In genomic region chr10:35518187-35518586, GRCh38 we compare ENCODE assay signal across 7 cellular contexts.
DNase-seq lines count a peak whose midpoint lies in the region; ATAC-seq and TF ChIP-seq lines count a peak whose summit lies in the region.
"Not testable (repeated sequence)": the region's sequence is repeated elsewhere in the genome, so short reads cannot be mapped to it uniquely, and the experiment has no call there.

No MANE protein-coding gene starts in this region.

- peaks cover 10 to 40% (median 14%) of the 10 kb centered on the region in 4 donors for H3K4me1 Mint-ChIP-seq in CD4-positive, CD25-positive, alpha-beta regulatory T cell
- peaks cover 19 to 20% of the 10 kb centered on the region in 2 experiments for H3K4me1 Mint-ChIP-seq in H9
- H3K4me1 Mint-ChIP-seq in WTC11: peaks cover 30% of the 10 kb centered on the region
- not testable (repeated sequence) for H3K4me1 Mint-ChIP-seq in MCF 10A (ENCODE audit: insufficient read depth, unreplicated experiment); endodermal cell
- peaks cover 36% of the 10 kb centered on the region for H3K4me1 Mint-ChIP-seq in memory B cell

- POLR2A ChIA-PET in WTC11 (lab: Charles Lee); MCF 10A (lab: Yijun Ruan, JAX): not testable (repeated sequence)

- H2BK15ac ChIP-seq in H9 (ENCODE audit: low read depth, low read length): not testable (repeated sequence)

- H3K27me3 Mint-ChIP-seq in CD4-positive, CD25-positive, alpha-beta regulatory T cell; H9 (ENCODE audit: low read depth); WTC11 (ENCODE audit: low read depth); MCF 10A (ENCODE audit: insufficient read depth, unreplicated experiment); endodermal cell (ENCODE audit: insufficient read depth); memory B cell: not testable (repeated sequence)

- H3K23ac ChIP-seq in H9 (ENCODE audit: insufficient read length, low read depth, low read length): not testable (repeated sequence)

- not testable (repeated sequence) for H3K14ac ChIP-seq in H9 (ENCODE audit: insufficient read depth, low read length)

- not testable (repeated sequence) for H2AK5ac ChIP-seq in H9 (ENCODE audit: insufficient read length, low read length)

- not testable (repeated sequence) for H3K79me1 ChIP-seq in H9 (ENCODE audit: insufficient read depth, low read depth, low read length, poor library complexity, severe bottlenecking)

- H3K9me3 Mint-ChIP-seq in CD4-positive, CD25-positive, alpha-beta regulatory T cell; H9; WTC11; MCF 10A (ENCODE audit: unreplicated experiment); memory B cell: not testable (repeated sequence)
- peaks cover 25% of the 10 kb centered on the region for H3K9me3 Mint-ChIP-seq in endodermal cell

- not testable (repeated sequence) for H3K27me3 ChIP-seq in CD4-positive, CD25-positive, alpha-beta regulatory T cell (ENCODE audit: control insufficient read depth, insufficient read depth, low read length); H9 (ENCODE audit: insufficient read depth, low read length); endodermal cell (ENCODE audit: control insufficient read depth, insufficient read depth, low read length, poor library complexity, severe bottlenecking); neutrophil

- not testable (repeated sequence) for H3K4me3 Mint-ChIP-seq in CD4-positive, CD25-positive, alpha-beta regulatory T cell; H9; WTC11; MCF 10A (ENCODE audit: unreplicated experiment); endodermal cell; memory B cell

- not testable (repeated sequence) for H3K4me3 ChIP-seq in CD4-positive, CD25-positive, alpha-beta regulatory T cell (ENCODE audit: low read depth, low read length); neutrophil (ENCODE audit: low read depth in 1 of 2, low read length in 1 of 2)
- H3K4me3 ChIP-seq in endodermal cell (ENCODE audit: low read length): peak overlapping the region; percentile 56

- not testable (repeated sequence) for H3K4me1 ChIP-seq in CD4-positive, CD25-positive, alpha-beta regulatory T cell (ENCODE audit: control insufficient read depth, insufficient read depth, low read length, poor library complexity, severe bottlenecking); H9 (ENCODE audit: insufficient read depth, low read length); endodermal cell (ENCODE audit: control insufficient read depth, insufficient read depth, low read length)
- H3K4me1 ChIP-seq in neutrophil (ENCODE audit: control insufficient read depth in 1 of 2, insufficient read depth in 1 of 2, low read depth in 1 of 2, low read length in 1 of 2): peaks cover 7 to 16% of the 10 kb centered on the region in 2 experiments

- not testable (repeated sequence) for H3K36me3 Mint-ChIP-seq in CD4-positive, CD25-positive, alpha-beta regulatory T cell; H9 (ENCODE audit: insufficient read depth in 1 of 3, low read depth in 3 of 3); WTC11; memory B cell
- H3K36me3 Mint-ChIP-seq in MCF 10A (ENCODE audit: insufficient read depth, unreplicated experiment) (peaks cover 11% of the 10 kb centered on the region), endodermal cell (ENCODE audit: low read depth) (peaks cover 23% of the 10 kb centered on the region)

- H4K5ac ChIP-seq in H9 (ENCODE audit: insufficient read length, low read depth, low read length): not testable (repeated sequence)

- H4K91ac ChIP-seq in H9 (ENCODE audit: insufficient read length, low read depth, low read length): not testable (repeated sequence)

- not testable (repeated sequence) for H3K9ac ChIP-seq in H9 (ENCODE audit: extremely low read depth, insufficient read length, low read length); endodermal cell (ENCODE audit: extremely low read depth, low read length, poor library complexity, severe bottlenecking)

- ATAC-seq in CD4-positive, CD25-positive, alpha-beta regulatory T cell (ENCODE audit: low read depth in 2 of 2); WTC11; memory B cell (ENCODE audit: low read depth): not testable (repeated sequence)

- DNase-seq in CD4-positive, CD25-positive, alpha-beta regulatory T cell; H9; WTC11 (ENCODE audit: low spot score); MCF 10A (ENCODE audit: unreplicated experiment); endodermal cell; memory B cell (ENCODE audit: low spot score in 2 of 2): not testable (repeated sequence)

- TF ChIP-seq CTCF in H9 (conservative IDR thresholded peaks at IDR 0.05); WTC11 (IDR thresholded peaks at IDR 0.05); MCF 10A (IDR thresholded peaks at IDR 0.05; ENCODE audit: unreplicated experiment); endodermal cell (conservative IDR thresholded peaks at IDR 0.05); neutrophil (IDR thresholded peaks at IDR 0.05): not testable (repeated sequence)

- not testable (repeated sequence) for H3K9me3 ChIP-seq in CD4-positive, CD25-positive, alpha-beta regulatory T cell (ENCODE audit: control insufficient read depth in 2 of 2, low read length in 2 of 2); H9 (ENCODE audit: control insufficient read depth, low read depth, low read length); neutrophil
- H3K9me3 ChIP-seq in endodermal cell (ENCODE audit: control insufficient read depth, low read length): peaks cover 44% of the 10 kb centered on the region

- not testable (repeated sequence) for H3K36me3 ChIP-seq in CD4-positive, CD25-positive, alpha-beta regulatory T cell (ENCODE audit: control insufficient read depth, insufficient read depth, low read length); neutrophil
- H3K36me3 ChIP-seq in endodermal cell (ENCODE audit: control insufficient read depth, insufficient read depth, low read length): peaks cover 19% of the 10 kb centered on the region

- H4K20me1 ChIP-seq in H9 (ENCODE audit: control insufficient read depth, insufficient read depth, insufficient read length): not testable (repeated sequence)

- H2AFZ ChIP-seq in H9 (ENCODE audit: low read length): not testable (repeated sequence)

- no CpG with 5 or more reads among the region's 1 CpG for WGBS in H9 (ENCODE audit: extremely low coverage, insufficient read length, low lambda C conversion rate)
- WGBS in endodermal cell (ENCODE audit: insufficient coverage in 1 of 2, insufficient read length in 1 of 2), 2 experiments: 94 to 100% methylated on average over 1 of the region's 1 CpG

- H3K23me2 ChIP-seq in H9 (ENCODE audit: insufficient read length, low read depth, low read length, poor library complexity, severe bottlenecking): not testable (repeated sequence)

- not testable (repeated sequence) for BruUV-seq in MCF 10A (replicated peaks; lab: Mats Ljungman, UMichigan)

- intact Hi-C loops in MCF 10A (cut with micrococcal nuclease): not testable (repeated sequence)

- not testable (repeated sequence) for H3K27ac ChIP-seq in CD4-positive, CD25-positive, alpha-beta regulatory T cell (ENCODE audit: insufficient read depth, low read length, poor library complexity, severe bottlenecking); H9 (ENCODE audit: insufficient read length, low read depth, low read length); endodermal cell (ENCODE audit: low read depth, low read length)
- H3K27ac ChIP-seq in neutrophil: peak overlapping the region; percentile 53

- H4K8ac ChIP-seq in H9 (replicated peaks; ENCODE audit: insufficient read length, low read depth, low read length): not testable (repeated sequence)

- not testable (repeated sequence) for H2BK120ac ChIP-seq in H9 (ENCODE audit: low read depth, low read length, poor library complexity, severe bottlenecking)

- peak overlapping the region in 2 of 3 donors; percentile 48 to 60 for H3K27ac Mint-ChIP-seq in CD4-positive, CD25-positive, alpha-beta regulatory T cell
- H3K27ac Mint-ChIP-seq in H9 (peak overlapping the region in 2 of 3 experiments; percentile 4 to 81; a peak in 1 of 7 replicates), WTC11 (peak overlapping the region; percentile 55), MCF 10A (ENCODE audit: low read depth, unreplicated experiment) (peak overlapping the region; percentile 10), endodermal cell (peak overlapping the region; percentile 58), memory B cell (peak overlapping the region; percentile 24)

- not testable (repeated sequence) for H3K56ac ChIP-seq in H9 (ENCODE audit: insufficient read length, low read depth, low read length)

- not testable (repeated sequence) for H3K4me2 ChIP-seq in H9 (ENCODE audit: insufficient read depth, insufficient read length, low read length)

- not testable (repeated sequence) for H2BK12ac ChIP-seq in H9 (ENCODE audit: insufficient read length, low read depth, low read length)

- not testable (repeated sequence) for H3K79me2 ChIP-seq in H9 (ENCODE audit: insufficient read depth, low read length)

- CTCF ChIA-PET in WTC11 (lab: Charles Lee) (interaction anchor here (0.6 to 1.2 kb wide), 3 partner anchors 280 to 392 kb away, joined by 3 read pairs; partner anchors contain the start of gene CREM), MCF 10A (lab: Yijun Ruan, JAX) (interaction anchor here (1.3 kb wide), 1 partner anchor 12 kb away, joined by 4 read pairs; no protein-coding TSS in a partner anchor)

- H2BK20ac ChIP-seq in H9 (ENCODE audit: low read depth, low read length, poor library complexity, severe bottlenecking): not testable (repeated sequence)

- not testable (repeated sequence) for H3K4ac ChIP-seq in H9 (ENCODE audit: low read depth, low read length)

- H2BK5ac ChIP-seq in H9 (ENCODE audit: insufficient read length, low read length): not testable (repeated sequence)

- not testable (repeated sequence) for H3K18ac ChIP-seq in H9 (ENCODE audit: insufficient read length, low read depth, low read length)

- not testable (repeated sequence) for H3T11ph ChIP-seq in H9 (ENCODE audit: low read length)
